ENCODE assay signal across 20 cellular contexts in the genomic region with DNA sequence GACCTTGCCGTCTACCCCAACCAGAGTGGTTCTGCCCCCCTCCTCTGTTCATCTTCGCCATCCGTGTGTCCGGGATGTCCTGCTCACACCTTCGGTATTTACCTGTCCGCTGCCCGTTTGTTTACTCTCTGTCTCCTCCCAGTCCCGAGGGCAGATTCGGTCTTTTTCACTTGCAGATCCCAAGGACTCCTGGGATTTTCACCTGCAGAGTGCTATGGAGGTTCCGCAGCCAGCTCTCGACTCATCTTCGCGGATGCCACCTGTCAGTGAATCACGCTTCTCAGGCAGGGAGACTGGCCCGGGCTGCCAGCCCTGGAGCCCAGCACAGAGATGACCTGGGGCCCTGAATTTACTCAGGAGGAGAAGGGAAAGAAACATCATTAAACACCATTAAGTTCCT. TPM values are rescaled to one million over a fixed set of nuclear protein-coding genes. Genes with fewer than 3 reads are reported as not detected.
A peak's percentile ranks its signal among the peaks of the same experiment; 100 is the strongest.
DNase-seq lines count a peak whose midpoint lies in the region; ATAC-seq, FAIRE-seq and TF ChIP-seq lines count a peak whose summit lies in the region.
"Had no signal": no experiment of that assay in that cellular context is flagged by ENCODE, and none has a peak within 500 bp of the region (broad histone marks: within the 10 kb centered on the region; RNA-seq: fewer than 3 reads in every experiment).

No MANE protein-coding gene starts in this region.

- no peak overlapping the region for H3K27ac ChIP-seq in foreskin keratinocyte
- peak overlapping the region; percentile 85 for H3K27ac ChIP-seq in prostate gland
- H3K27ac ChIP-seq in vagina = peak overlapping the region; percentile 95
- H3K27ac ChIP-seq: BLaER1, SK-N-MC had no signal

- H3K36me3 ChIP-seq in prostate gland (no peaks in the 10 kb centered on the region), vagina (no peaks in the 10 kb centered on the region)
- H3K36me3 ChIP-seq: BLaER1 had no signal

- TF ChIP-seq POLR2A in prostate gland (IDR thresholded peaks at IDR 0.05) = no peak
- no peak for TF ChIP-seq POLR2A in vagina (IDR thresholded peaks at IDR 0.05)

- H3K9me3 ChIP-seq in prostate gland (no peaks in the 10 kb centered on the region), vagina (no peaks in the 10 kb centered on the region)
- H3K9me3 ChIP-seq: BLaER1 had no signal

- intact Hi-C loops in Right ventricle myocardium inferior (cut with DNase I) (no loop called here), cardiac septum (cut with DNase I) (no loop called here), prostate gland (cut with DNase I) (loop anchor here (10.0 kb wide), 1 partner anchor 523 kb away; no protein-coding TSS in a partner anchor), vagina (cut with DNase I) (no loop called here), posterior cingulate gyrus (cut with DNase I) (no loop called here)

- DNase-seq in Right ventricle myocardium inferior (ENCODE audit: missing footprints) (peak; percentile 39), cardiac septum (ENCODE audit: low spot score) (no peak), foreskin keratinocyte (no peak), prostate gland (ENCODE audit: low spot score) (no peak), vagina (ENCODE audit: extremely low spot score in 2 of 2) (no peak), NCI-H1092 (lab: John Stamatoyannopoulos, UW) (no peak), posterior cingulate gyrus (no peak), urothelium cell line (ENCODE audit: low spot score) (no peak)
- DNase-seq: activated CD4-positive, CD25-positive, alpha-beta regulatory T cell treated with anti-CD3 and anti-CD28 coated beads, Interleukin-2, amount 50 U/mL, for 72 hours; activated CD8-positive, alpha-beta memory T cell treated with anti-CD3 and anti-CD28 coated beads, Interleukin-2, amount 10 ng/mL, durations not matched to agents 7 days and 5 days; activated effector memory CD4-positive, alpha-beta T cell treated with anti-CD3 and anti-CD28 coated beads, Interleukin-2, amount 50 U/mL, for 16 hours; endodermal cell; foreskin melanocyte; H9; NCI-H1417 treated with DMSO at 0.1 percent for 48 hours; NCI-H82; nephron progenitor cell; T1000 had no signal

- TF ChIP-seq CTCF in foreskin keratinocyte (conservative IDR thresholded peaks at IDR 0.05) (no peak), prostate gland (IDR thresholded peaks at IDR 0.05) (no peak), vagina (IDR thresholded peaks at IDR 0.05) (no peak)

- H3K4me1 ChIP-seq in foreskin keratinocyte = no peaks in the 10 kb centered on the region
- H3K4me1 ChIP-seq in prostate gland (replicated peaks) = peaks cover 5% of the 10 kb centered on the region
- peaks cover 74% of the 10 kb centered on the region for H3K4me1 ChIP-seq in vagina

- FAIRE-seq in urothelium cell line (lab: Jason Lieb, UNC) = no peak

- ATAC-seq in Right ventricle myocardium inferior (no peak), foreskin keratinocyte (peak; percentile 11)
- ATAC-seq: activated CD8-positive, alpha-beta memory T cell treated with anti-CD3 and anti-CD28 coated beads, Interleukin-2, amount 10 ng/mL, durations not matched to agents 7 days and 5 days had no signal

- H3K4me3 ChIP-seq in prostate gland (no peak overlapping the region), vagina (no peak overlapping the region)
- H3K4me3 ChIP-seq: BLaER1, SK-N-MC had no signal

- 65% methylated on average over 15 of the region's 15 CpGs for WGBS in prostate gland

- H3K27me3 ChIP-seq in foreskin keratinocyte (peaks cover 36% of the 10 kb centered on the region), prostate gland (replicated peaks; ENCODE audit: insufficient read depth) (no peaks in the 10 kb centered on the region), vagina (no peaks in the 10 kb centered on the region)
- H3K27me3 ChIP-seq: BLaER1 had no signal

RNA-seq across cellular contexts. Expression of gene CRISPLD2, which starts 8.1 kb away (rescaled TPM):
- total RNA-seq in Right ventricle myocardium inferior = 38.1 TPM
- 16.3 TPM for total RNA-seq in cardiac septum
- 0.48 and 0.56 TPM in 2 replicates for total RNA-seq in foreskin keratinocyte
- polyA plus RNA-seq in foreskin keratinocyte = 0.10 and 0.17 TPM in 2 replicates
- total RNA-seq in prostate gland = 100 to 1,000 TPM; 186 to 226 TPM
- total RNA-seq in vagina = 320 TPM
- total RNA-seq: activated CD8-positive, alpha-beta memory T cell treated with anti-CD3 and anti-CD28 coated beads, Interleukin-2, amount 10 ng/mL, durations not matched to agents 7 days and 5 days had no signal

Comparison
In these comparisons a context has a peak if more than half of its experiments do, and no peak if none do; other contexts are left out.
1. RNA of gene CRISPLD2, which starts 8.1 kb away (total RNA-seq): 320 TPM in vagina (single experiment), 186 to 226 TPM in prostate gland, 38.1 TPM in Right ventricle myocardium inferior (single experiment) and 16.3 TPM in cardiac septum (single experiment); 0.48 to 0.56 TPM in foreskin keratinocyte; every median in the first group is over 10 times any median in the second.